Comparison of ENCODE assay signal across 9 cellular contexts in genomic region chr12:123126294-123127144, GRCh38. TPM values are rescaled to one million over a fixed set of nuclear protein-coding genes. Genes with fewer than 3 reads are reported as not detected.
DNase-seq lines count a peak whose midpoint lies in the region; ATAC-seq and TF ChIP-seq lines count a peak whose summit lies in the region.
"Had no signal": no experiment of that assay in that cellular context is flagged by ENCODE, and none has a peak within 500 bp of the region (broad histone marks: within the 10 kb centered on the region; RNA-seq: fewer than 3 reads in every experiment).

No MANE protein-coding gene starts in this region.

- ATAC-seq in HG02884 (IDR thresholded peaks at IDR 0.05; ENCODE audit: unreplicated experiment) (no peak), HG03097 (IDR thresholded peaks at IDR 0.05; ENCODE audit: low FRiP score, unreplicated experiment) (no peak)

- H3K9me3 ChIP-seq in BLaER1 = peaks cover 6% of the 10 kb centered on the region; the same call in 1 of the 2 replicates
- no peaks in the 10 kb centered on the region for H3K9me3 ChIP-seq in effector memory CD4-positive, alpha-beta T cell (ENCODE audit: control insufficient read depth, low read length)

- no peaks in the 10 kb centered on the region for H3K27me3 ChIP-seq in BLaER1
- H3K27me3 ChIP-seq in effector memory CD4-positive, alpha-beta T cell (replicated peaks; ENCODE audit: control insufficient read depth, insufficient read depth, low read length, poor library complexity, severe bottlenecking) = no peaks in the 10 kb centered on the region

- no peak for TF ChIP-seq CTCF in neural crest cell (conservative IDR thresholded peaks at IDR 0.05)

- H3K4me3 ChIP-seq in BLaER1 = no peak overlapping the region
- no peak overlapping the region for H3K4me3 ChIP-seq in effector memory CD4-positive, alpha-beta T cell (ENCODE audit: insufficient read depth, low read depth, low read length, poor library complexity, severe bottlenecking)

- H3K36me3 Mint-ChIP-seq in neural crest cell (ENCODE audit: low read depth) = no peaks in the 10 kb centered on the region

- no peaks in the 10 kb centered on the region for H3K27me3 Mint-ChIP-seq in neural crest cell (ENCODE audit: low read depth)

- H3K4me2 ChIP-seq in BLaER1 = peak overlapping the region; percentile 57

- DNase-seq in NCI-H460 (ENCODE audit: extremely low read depth, low read depth) (peak; percentile 90), epidermal melanocyte (ENCODE audit: insufficient read length, low spot score) (peak; percentile 50), neural crest cell (ENCODE audit: low read depth, low spot score) (no peak), T-helper 2 cell (no peak)
- DNase-seq in effector memory CD4-positive, alpha-beta T cell = no peak
- DNase-seq: activated B cell treated with CpG ODN at 0.5 μM for 24 hours had no signal

- peak overlapping the region; percentile 74 for H3K27ac Mint-ChIP-seq in neural crest cell (ENCODE audit: unreplicated experiment)
- H3K27ac Mint-ChIP-seq: activated B cell treated with CpG ODN at 0.5 μM for 24 hours had no signal

- peak overlapping the region; percentile 37 for H3K27ac ChIP-seq in BLaER1
- H3K27ac ChIP-seq in effector memory CD4-positive, alpha-beta T cell (ENCODE audit: insufficient read depth, low read length, poor library complexity, severe bottlenecking) = no peak overlapping the region

- no peak overlapping the region for H3K9ac ChIP-seq in BLaER1

- H3K4me3 Mint-ChIP-seq in neural crest cell = no peak overlapping the region
- H3K4me3 Mint-ChIP-seq: activated B cell treated with CpG ODN at 0.5 μM for 24 hours had no signal

- no peaks in the 10 kb centered on the region for H4K20me1 ChIP-seq in BLaER1

- H3K4me1 ChIP-seq in BLaER1 = peaks cover 82% of the 10 kb centered on the region
- H3K4me1 ChIP-seq in effector memory CD4-positive, alpha-beta T cell (ENCODE audit: control insufficient read depth, insufficient read depth, low read length, poor library complexity, severe bottlenecking) = peaks cover 9% of the 10 kb centered on the region

- H3K36me3 ChIP-seq in BLaER1 = no peaks in the 10 kb centered on the region
- no peaks in the 10 kb centered on the region for H3K36me3 ChIP-seq in effector memory CD4-positive, alpha-beta T cell (ENCODE audit: control insufficient read depth, insufficient read depth, low read length)

- no peaks in the 10 kb centered on the region for H3K9me3 Mint-ChIP-seq in neural crest cell
- H3K9me3 Mint-ChIP-seq: activated B cell treated with CpG ODN at 0.5 μM for 24 hours had no signal

- H3K4me1 Mint-ChIP-seq in neural crest cell = peaks cover 23% of the 10 kb centered on the region

RNA-seq across cellular contexts. Expression of gene PITPNM2, which starts 24.4 kb away (rescaled TPM):
- total RNA-seq in NCI-H460 (2014; rRNA removed; shearing (Covaris generic)) = 3.4 and 4.1 TPM in 2 replicates
- polyA plus RNA-seq in NCI-H460 (2014; cell fraction: nucleus; rRNA removed) = 11.9 and 12.1 TPM in 2 replicates
- 7.2 and 9.5 TPM in 2 replicates for total RNA-seq in neural crest cell

Comparison
In these comparisons a context has a peak if more than half of its experiments do, and no peak if none do; other contexts are left out.
1. DNase-seq: peak in NCI-H460 (single experiment) and epidermal melanocyte (single experiment); none in neural crest cell (single experiment), effector memory CD4-positive, alpha-beta T cell (0 of 3) and T-helper 2 cell (0 of 5).